ENCODE assay signal across 12 cellular contexts in genomic region chr1:6472391-6472790, GRCh38. TPM values are rescaled to one million over a fixed set of nuclear protein-coding genes. Genes with fewer than 3 reads are reported as not detected.
DNase-seq lines count a peak whose midpoint lies in the region; ATAC-seq and TF ChIP-seq lines count a peak whose summit lies in the region.
"Had no signal": no experiment of that assay in that cellular context is flagged by ENCODE, and none has a peak within 500 bp of the region (broad histone marks: within the 10 kb centered on the region; RNA-seq: fewer than 3 reads in every experiment).

No MANE protein-coding gene starts in this region.

- H3K4me2 ChIP-seq in GM23248 (ENCODE audit: unreplicated experiment): no peak overlapping the region

- in situ Hi-C loops in GM23248 (cut with MboI): no loop called here

- H2AFZ ChIP-seq in GM23248: no peak overlapping the region

- H3K36me3 ChIP-seq in A673 (ENCODE audit: insufficient read depth, low read length, poor library complexity, severe bottlenecking) (no peaks in the 10 kb centered on the region), GM23248 (ENCODE audit: low read depth) (no peaks in the 10 kb centered on the region)

- no peaks in the 10 kb centered on the region for H3K27me3 ChIP-seq in A673 (replicated peaks; ENCODE audit: insufficient read depth, low read depth, low read length, poor library complexity)
- H3K27me3 ChIP-seq in GM23248 (replicated peaks; ENCODE audit: insufficient read depth): no peaks in the 10 kb centered on the region

- POLR2A ChIA-PET in A673 (lab: Charles Lee; ENCODE audit: low non-redundant PET) (no interaction called here), T-cell (lab: Charles Lee) (no interaction called here)

- H3K9me2 ChIP-seq in GM23248 (ENCODE audit: insufficient read depth): no peaks in the 10 kb centered on the region

- H3K9me3 Mint-ChIP-seq in T-cell: no peaks in the 10 kb centered on the region
- H3K9me3 Mint-ChIP-seq: activated B cell treated with CpG ODN at 0.5 μM for 24 hours; activated naive CD4-positive, alpha-beta T cell treated with anti-CD3 and anti-CD28 coated beads for 36 hours; CD4-positive, CD25-positive, alpha-beta regulatory T cell had no signal

- no peak overlapping the region for H3K9ac ChIP-seq in GM23248

- ATAC-seq in left colon (peak; percentile 3), T-cell (replicated peaks in 1 of 4) (no peak), GM21529 (IDR thresholded peaks at IDR 0.05; ENCODE audit: unreplicated experiment) (no peak)

- H3F3A ChIP-seq in GM23248 (ENCODE audit: insufficient read depth): no peaks in the 10 kb centered on the region

- DNase-seq in A673 (ENCODE audit: low spot score) (no peak), left colon (peak; percentile 68 to 74), T-cell (no peak), retina (no peak), GM23248 (no peak)
- DNase-seq: activated B cell treated with CpG ODN at 0.5 μM for 24 hours; activated naive CD4-positive, alpha-beta T cell treated with anti-CD3 and anti-CD28 coated beads for 36 hours; CD4-positive, CD25-positive, alpha-beta regulatory T cell; NCI-H1105 treated with DMSO at 0.1 percent for 48 hours had no signal

- H3K27ac ChIP-seq in A673 (ENCODE audit: low read depth, low read length, poor library complexity, severe bottlenecking): no peak overlapping the region
- H3K27ac ChIP-seq in VCaP: no peak overlapping the region
- no peak overlapping the region for H3K27ac ChIP-seq in GM23248

- H3K4me1 ChIP-seq in A673 (ENCODE audit: insufficient read depth, low read length, poor library complexity, severe bottlenecking) (no peaks in the 10 kb centered on the region), GM23248 (ENCODE audit: insufficient read depth) (no peaks in the 10 kb centered on the region)

- no peak overlapping the region for H3K27ac Mint-ChIP-seq in T-cell
- H3K27ac Mint-ChIP-seq: activated B cell treated with CpG ODN at 0.5 μM for 24 hours; activated naive CD4-positive, alpha-beta T cell treated with anti-CD3 and anti-CD28 coated beads for 36 hours; CD4-positive, CD25-positive, alpha-beta regulatory T cell had no signal

- H3K79me2 ChIP-seq in GM23248 (ENCODE audit: insufficient read depth): no peaks in the 10 kb centered on the region

- CTCF ChIA-PET in A673 (lab: Charles Lee): interaction anchor here (1.1 kb wide), 1 partner anchor 226 kb away, joined by 3 read pairs; no protein-coding TSS in a partner anchor
- CTCF ChIA-PET in T-cell (lab: Charles Lee): interaction anchor here in 1 of 2 donors (0.6 kb wide), 1 partner anchor 49 kb away, joined by 3 read pairs; no protein-coding TSS in a partner anchor

- intact Hi-C loops in A673 (cut with micrococcal nuclease; ENCODE audit: unreplicated experiment) (no loop called here), left colon (cut with DNase I, micrococcal nuclease) (no loop called here)

- TF ChIP-seq CTCF in A673 (conservative IDR thresholded peaks at IDR 0.05; ENCODE audit: low read depth, low read length) (peak; percentile 59), GM12875 (IDR thresholded peaks at IDR 0.05; ENCODE audit: borderline replicate concordance, insufficient read depth, low read depth, low read length) (peak; percentile 48; the same call in 1 of the 2 replicates), VCaP (conservative IDR thresholded peaks at IDR 0.05) (0 out of 2 replicates have a peak, but pooled peaks have one; percentile 8)

- WGBS in GM23248 (ENCODE audit: low coverage in 1 of 2, low lambda C conversion rate in 2 of 2, missing lambda C conversion rate in 2 of 2), 2 experiments: 87 to 89% methylated on average over 9 to 10 of the region's 10 CpGs

- no peaks in the 10 kb centered on the region for H3K27me3 Mint-ChIP-seq in T-cell

- H3K4me1 Mint-ChIP-seq in T-cell: peaks cover 4 to 8% (median 7%) of the 10 kb centered on the region in 3 donors
- H3K4me1 Mint-ChIP-seq: activated B cell treated with CpG ODN at 0.5 μM for 24 hours had no signal

- no peaks in the 10 kb centered on the region for H3K36me3 Mint-ChIP-seq in T-cell
- H3K36me3 Mint-ChIP-seq: CD4-positive, CD25-positive, alpha-beta regulatory T cell had no signal

- H3K4me3 Mint-ChIP-seq in T-cell: no peak overlapping the region
- H3K4me3 Mint-ChIP-seq: activated B cell treated with CpG ODN at 0.5 μM for 24 hours; activated naive CD4-positive, alpha-beta T cell treated with anti-CD3 and anti-CD28 coated beads for 36 hours; CD4-positive, CD25-positive, alpha-beta regulatory T cell had no signal

- H3K9me3 ChIP-seq in A673 (ENCODE audit: low read depth, low read length, poor library complexity, severe bottlenecking) (no peaks in the 10 kb centered on the region), GM23248 (ENCODE audit: low read depth) (no peaks in the 10 kb centered on the region)

- no peak overlapping the region for H3K4me3 ChIP-seq in A673 (ENCODE audit: low read depth, low read length, poor library complexity, severe bottlenecking)
- H3K4me3 ChIP-seq in GM12875 (ENCODE audit: low read depth, low read length): no peak overlapping the region
- H3K4me3 ChIP-seq in GM23248: no peak overlapping the region

- no TSS peak for BruUV-seq in A673 (replicated peaks; lab: Mats Ljungman, UMichigan)

- no peaks in the 10 kb centered on the region for H4K20me1 ChIP-seq in GM23248 (ENCODE audit: insufficient read depth)

RNA-seq across cellular contexts. Expression of gene TNFRSF25, which starts 6.4 kb away (rescaled TPM):
- total RNA-seq in A673 (2021): 0.97 and 1.5 TPM in 2 replicates
- 10 to 100 TPM; 21.7 to 71.9 TPM for total RNA-seq in left colon
- total RNA-seq in T-cell: 100 to 1,000 TPM; 215 to 580 (median 446) TPM
- total RNA-seq in GM23248 (2014; rRNA removed; shearing (Covaris generic)): 5.6 and 12.1 TPM in 2 replicates
- 2.5 and 3.1 TPM in 2 replicates for polyA plus RNA-seq in GM23248 (2016; fragmentation: Nextera tagmentation; extraction: Ambion mirVana)

RNA-seq across cellular contexts. Expression of gene PLEKHG5, which starts 19.1 kb away (rescaled TPM):
- total RNA-seq in A673 (2021) (0.86 and 2.3 TPM in 2 replicates), left colon (10 to 100 TPM; 14.1 to 22.3 TPM), T-cell (10 to 100 TPM in 1 of 5 donors, 1 to 10 TPM in 4; 7.1 to 18.2 (median 8.4) TPM)
- 7.0 and 7.6 TPM in 2 replicates for total RNA-seq in GM23248 (2014; rRNA removed; shearing (Covaris generic))
- polyA plus RNA-seq in GM23248 (2016; fragmentation: Nextera tagmentation; extraction: Ambion mirVana): 2.0 and 2.8 TPM in 2 replicates

RNA-seq across cellular contexts. Expression of gene ESPN, which starts 47.8 kb away (rescaled TPM):
- total RNA-seq in A673 (2021) (not detected in 2 replicates), left colon (100 to 1,000 TPM; 100 to 152 TPM), T-cell (1 to 10 TPM; 2.1 to 9.2 (median 6.2) TPM)
- not detected in 2 replicates for total RNA-seq in GM23248 (2014; rRNA removed; shearing (Covaris generic))
- not detected in 2 replicates for polyA plus RNA-seq in GM23248 (2016; fragmentation: Nextera tagmentation; extraction: Ambion mirVana)

RNA-seq across cellular contexts. Expression of gene HES2, which starts 52.7 kb away (rescaled TPM):
- total RNA-seq in A673 (2021) (not detected in 2 replicates), left colon (10 to 100 TPM; 29.4 to 34.0 TPM), T-cell (under 1 TPM in 1 of 5 donors, not detected in 4; 0.16 TPM)
- not detected in 2 replicates for total RNA-seq in GM23248 (2014; rRNA removed; shearing (Covaris generic))
- not detected in 2 replicates for polyA plus RNA-seq in GM23248 (2016; fragmentation: Nextera tagmentation; extraction: Ambion mirVana)
- total RNA-seq: activated B cell treated with CpG ODN at 0.5 μM for 24 hours; CD4-positive, CD25-positive, alpha-beta regulatory T cell had no signal
- polyA plus RNA-seq: CD4-positive, CD25-positive, alpha-beta regulatory T cell had no signal

Comparison
In these comparisons a context has a peak if more than half of its experiments do, and no peak if none do; other contexts are left out.
1. DNase-seq: peak in left colon (2 of 2); none in A673 (single experiment), T-cell (0 of 34), retina (single experiment) and GM23248 (single experiment).
2. CTCF ChIP-seq: peak in every context shown above with its lines; median percentile 59 in A673; 48 in GM12875; 8 in VCaP.
3. RNA of gene ESPN, which starts 47.8 kb away (total RNA-seq): 100 to 152 TPM in left colon; 2.1 to 9.2 TPM in T-cell, not detected in A673 and not detected in GM23248; every median in the first group is over 4 times any median in the second.